ENCODE assay signal across 36 cellular contexts in the genomic region with DNA sequence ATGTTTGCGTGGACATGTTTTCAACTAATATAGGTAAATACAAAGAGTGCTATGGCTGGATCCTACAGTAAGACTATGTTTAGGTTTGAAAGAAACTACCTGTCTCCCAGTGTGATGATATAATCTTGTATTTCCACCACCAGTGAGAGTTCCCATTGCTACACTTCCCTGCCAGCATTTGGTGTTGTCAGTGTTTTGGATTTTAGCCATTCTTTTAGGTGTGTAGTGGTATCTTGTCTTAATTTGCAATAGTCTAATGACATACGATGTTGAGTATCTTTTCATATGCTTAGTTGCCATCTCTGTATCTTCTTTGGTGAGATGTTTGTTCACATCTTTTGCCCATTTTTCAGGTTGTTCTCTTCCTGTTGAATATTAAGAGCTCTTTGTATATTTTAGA.
DNase-seq lines count a peak whose midpoint lies in the region; ATAC-seq, FAIRE-seq and TF ChIP-seq lines count a peak whose summit lies in the region.
"Had no signal": no experiment of that assay in that cellular context is flagged by ENCODE, and none has a peak within 500 bp of the region (broad histone marks: within the 10 kb centered on the region; RNA-seq: fewer than 3 reads in every experiment).

No MANE protein-coding gene starts in this region.

- H3K9ac ChIP-seq in HepG2 (ENCODE audit: insufficient read depth, low read depth, low read length): no peak overlapping the region
- H3K9ac ChIP-seq: BLaER1; BLaER1 treated with 17β-estradiol and CSF1 and Interleukin-3, amounts not matched to agents 10 nM and 100 nM had no signal

- no peaks in the 10 kb centered on the region for H3K27me3 Mint-ChIP-seq in activated T-cell treated with anti-CD3 and anti-CD28 coated beads, Interleukin-2, amount 50 U/mL, for 72 hours (ENCODE audit: low read depth)
- no peaks in the 10 kb centered on the region for H3K27me3 Mint-ChIP-seq in activated T-cell treated with anti-CD3 and anti-CD28 coated beads, Interleukin-2, amount 50 U/mL, for 24 hours
- H3K27me3 Mint-ChIP-seq in T-helper 17 cell: no peaks in the 10 kb centered on the region
- H3K27me3 Mint-ChIP-seq in activated T-helper 17 cell treated with anti-CD3 and anti-CD28 coated beads, Interleukin-2, amount 50 U/mL, for 72 hours: no peaks in the 10 kb centered on the region
- H3K27me3 Mint-ChIP-seq: B cell; CD4-positive, alpha-beta memory T cell; CD4-positive, alpha-beta T cell; CD4-positive, CD25-positive, alpha-beta regulatory T cell; CD8-positive, alpha-beta memory T cell had no signal

- no peak for TF ChIP-seq POLR2A in HepG2 (IDR thresholded peaks at IDR 0.05; ENCODE audit: insufficient read depth in 1 of 2, low read depth in 2 of 2, low read length in 2 of 2)
- no peak for TF ChIP-seq POLR2A in right lobe of liver (IDR thresholded peaks at IDR 0.05)

- H2AFZ ChIP-seq in HepG2 (ENCODE audit: low read length): no peak overlapping the region

- TF ChIP-seq RAD21 in HepG2 (CRISPR knock-in tag; IDR thresholded peaks at IDR 0.05): no peak

- CTCF ChIA-PET in HepG2 (lab: Yijun Ruan, JAX; ENCODE audit: low intra/inter-chr PET ratio, low total read pairs): no interaction called here

- peaks cover 5% of the 10 kb centered on the region for H3K4me1 Mint-ChIP-seq in activated T-cell treated with anti-CD3 and anti-CD28 coated beads, Interleukin-2, amount 50 U/mL, for 72 hours (ENCODE audit: low read depth)
- peaks cover 4% of the 10 kb centered on the region for H3K4me1 Mint-ChIP-seq in activated T-cell treated with anti-CD3 and anti-CD28 coated beads, Interleukin-2, amount 50 U/mL, for 24 hours (ENCODE audit: low read depth)
- peaks cover 7% of the 10 kb centered on the region for H3K4me1 Mint-ChIP-seq in T-helper 17 cell
- peaks cover 5% of the 10 kb centered on the region for H3K4me1 Mint-ChIP-seq in activated T-helper 17 cell treated with anti-CD3 and anti-CD28 coated beads, Interleukin-2, amount 50 U/mL, for 72 hours
- H3K4me1 Mint-ChIP-seq: B cell, CD14-positive monocyte had no signal

- peaks cover 0 to 1% of the 10 kb centered on the region in 2 donors for H3K36me3 Mint-ChIP-seq in activated T-cell treated with anti-CD3 and anti-CD28 coated beads, Interleukin-2, amount 50 U/mL, for 72 hours (ENCODE audit: insufficient read depth in 2 of 2)
- H3K36me3 Mint-ChIP-seq in activated T-cell treated with anti-CD3 and anti-CD28 coated beads, Interleukin-2, amount 50 U/mL, for 24 hours (ENCODE audit: low read depth): peaks cover 57% of the 10 kb centered on the region
- peaks cover 8% of the 10 kb centered on the region for H3K36me3 Mint-ChIP-seq in T-helper 17 cell (ENCODE audit: low read depth)
- peaks cover 70% of the 10 kb centered on the region for H3K36me3 Mint-ChIP-seq in activated T-helper 17 cell treated with anti-CD3 and anti-CD28 coated beads, Interleukin-2, amount 50 U/mL, for 72 hours (ENCODE audit: low read depth)

- H3K9me3 ChIP-seq in HepG2 (ENCODE audit: low read length): no peaks in the 10 kb centered on the region
- no peaks in the 10 kb centered on the region for H3K9me3 ChIP-seq in right lobe of liver
- H3K9me3 ChIP-seq in T-helper 17 cell (ENCODE audit: control insufficient read depth, low read length, poor library complexity, severe bottlenecking): no peaks in the 10 kb centered on the region
- H3K9me3 ChIP-seq: A549; BE2C; BLaER1; BLaER1 treated with 17β-estradiol and CSF1 and Interleukin-3, amounts not matched to agents 10 nM and 100 nM; Caco-2 had no signal

- DNase-seq in activated T-cell treated with anti-CD3 and anti-CD28 coated beads, Interleukin-2, amount 50 U/mL, for 72 hours: no peak
- DNase-seq in activated T-cell treated with anti-CD3 and anti-CD28 coated beads, Interleukin-2, amount 50 U/mL, for 24 hours: no peak
- DNase-seq in HepG2 (ENCODE audit: low spot score): no peak
- no peak for DNase-seq in right lobe of liver
- DNase-seq in T-helper 17 cell: no peak
- no peak for DNase-seq in DMS53 treated with DMSO at 0.1 percent for 48 hours (lab: John Stamatoyannopoulos, UW; ENCODE audit: unreplicated experiment)
- DNase-seq: 8988T; ACHN; AML-193; BE2C; C1 segment of cervical spinal cord; Caco-2; Calu3; CD4-positive, alpha-beta memory T cell; CD4-positive, alpha-beta T cell; CD4-positive, CD25-positive, alpha-beta regulatory T cell; CD8-positive, alpha-beta memory T cell; CD8-positive, alpha-beta T cell; COR-L47; DMS 273 treated with DMSO at 0.1 percent for 48 hours; DMS153; DMS53; DMS79; DMS79 treated with DMSO at 0.1 percent for 48 hours; DND-41; EL had no signal

- no peaks in the 10 kb centered on the region for H3K79me2 ChIP-seq in HepG2 (ENCODE audit: insufficient read depth, low read length)

- H3K4me3 Mint-ChIP-seq in activated T-cell treated with anti-CD3 and anti-CD28 coated beads, Interleukin-2, amount 50 U/mL, for 72 hours: no peak overlapping the region
- H3K4me3 Mint-ChIP-seq in activated T-cell treated with anti-CD3 and anti-CD28 coated beads, Interleukin-2, amount 50 U/mL, for 24 hours: no peak overlapping the region
- H3K4me3 Mint-ChIP-seq in T-helper 17 cell: no peak overlapping the region
- no peak overlapping the region for H3K4me3 Mint-ChIP-seq in activated T-helper 17 cell treated with anti-CD3 and anti-CD28 coated beads, Interleukin-2, amount 50 U/mL, for 72 hours
- H3K4me3 Mint-ChIP-seq: B cell; CD14-positive monocyte; CD4-positive, alpha-beta memory T cell; CD4-positive, alpha-beta T cell; CD4-positive, CD25-positive, alpha-beta regulatory T cell; CD8-positive, alpha-beta memory T cell; CD8-positive, alpha-beta T cell had no signal

- no peaks in the 10 kb centered on the region for H4K20me1 ChIP-seq in HepG2 (ENCODE audit: insufficient read depth, low read length)
- H4K20me1 ChIP-seq: BLaER1; BLaER1 treated with 17β-estradiol and CSF1 and Interleukin-3, amounts not matched to agents 10 nM and 100 nM had no signal

- TF ChIP-seq CTCF in HepG2 (CRISPR knock-in tag; IDR thresholded peaks at IDR 0.05) (no peak), right lobe of liver (IDR thresholded peaks at IDR 0.05) (no peak)

- no peak overlapping the region for H3K4me2 ChIP-seq in HepG2 (ENCODE audit: low read depth, low read length)
- H3K4me2 ChIP-seq: A549; BLaER1; BLaER1 treated with 17β-estradiol and CSF1 and Interleukin-3, amounts not matched to agents 10 nM and 100 nM had no signal

- TF ChIP-seq EP300 in HepG2 (IDR thresholded peaks at IDR 0.05; ENCODE audit: low read depth in 2 of 2, low read length in 2 of 2) (no peak), HepG2 (CRISPR knock-in tag; IDR thresholded peaks at IDR 0.05; ENCODE audit: borderline replicate concordance) (no peak)

- H3K27ac Mint-ChIP-seq in activated T-cell treated with anti-CD3 and anti-CD28 coated beads, Interleukin-2, amount 50 U/mL, for 72 hours: peak overlapping the region; percentile 10
- no peak overlapping the region for H3K27ac Mint-ChIP-seq in activated T-cell treated with anti-CD3 and anti-CD28 coated beads, Interleukin-2, amount 50 U/mL, for 24 hours
- peak overlapping the region; percentile 43 for H3K27ac Mint-ChIP-seq in T-helper 17 cell
- peak overlapping the region; percentile 38 for H3K27ac Mint-ChIP-seq in activated T-helper 17 cell treated with anti-CD3 and anti-CD28 coated beads, Interleukin-2, amount 50 U/mL, for 72 hours
- H3K27ac Mint-ChIP-seq: B cell; CD14-positive monocyte; CD4-positive, alpha-beta T cell; CD8-positive, alpha-beta T cell had no signal

- FAIRE-seq in HepG2 (lab: Jason Lieb, UNC): no peak
- FAIRE-seq: A204.1, A549 had no signal

- 98% methylated on average over 2 of the region's 2 CpGs for WGBS in HepG2 (ENCODE audit: low lambda C conversion rate)
- WGBS in right lobe of liver (ENCODE audit: insufficient coverage, low coverage, low lambda C conversion rate, missing lambda C conversion rate): 100% methylated on average over 1 of the region's 2 CpGs

- H3K9me3 Mint-ChIP-seq in activated T-cell treated with anti-CD3 and anti-CD28 coated beads, Interleukin-2, amount 50 U/mL, for 72 hours: no peaks in the 10 kb centered on the region
- H3K9me3 Mint-ChIP-seq in activated T-cell treated with anti-CD3 and anti-CD28 coated beads, Interleukin-2, amount 50 U/mL, for 24 hours: no peaks in the 10 kb centered on the region
- H3K9me3 Mint-ChIP-seq in activated T-helper 17 cell treated with anti-CD3 and anti-CD28 coated beads, Interleukin-2, amount 50 U/mL, for 72 hours: no peaks in the 10 kb centered on the region
- H3K9me3 Mint-ChIP-seq: CD4-positive, alpha-beta memory T cell; CD4-positive, alpha-beta T cell; CD8-positive, alpha-beta memory T cell; CD8-positive, alpha-beta T cell had no signal

- BruUV-seq in HepG2 (replicated peaks; lab: Mats Ljungman, UMichigan): no TSS peak

- intact Hi-C loops in HepG2 (cut with micrococcal nuclease; ENCODE audit: unreplicated experiment) (loop anchor here (5.0 kb wide), 1 partner anchor 102 kb away; a partner anchor contains a TSS), right lobe of liver (cut with DNase I) (no loop called here)

- no peak overlapping the region for H3K27ac ChIP-seq in HepG2 (ENCODE audit: extremely low read length, insufficient read depth, low read length)
- H3K27ac ChIP-seq in right lobe of liver: no peak overlapping the region
- H3K27ac ChIP-seq: 22Rv1; A549; BLaER1; BLaER1 treated with 17β-estradiol and CSF1 and Interleukin-3, amounts not matched to agents 10 nM and 100 nM; C4-2B had no signal

- in situ Hi-C loops in HepG2 (cut with HindIII; ENCODE audit: extremely low pct_ligation_motif_present, low pct_unique_long_range_greater_than_20kb): no loop called here

- POLR2A ChIA-PET in HepG2 (lab: Yijun Ruan, JAX): no interaction called here

- H3K36me3 ChIP-seq in HepG2 (replicated peaks in 1 of 2; ENCODE audit: control insufficient read depth in 1 of 2, insufficient read depth in 2 of 2, low read length in 2 of 2): peaks cover 7 to 41% of the 10 kb centered on the region in 2 experiments; a peak in 4 of 5 replicates
- H3K36me3 ChIP-seq in right lobe of liver: no peaks in the 10 kb centered on the region
- H3K36me3 ChIP-seq: BE2C, BLaER1 had no signal

- H3K27me3 ChIP-seq in HepG2 (ENCODE audit: control insufficient read depth in 1 of 2, insufficient read depth in 2 of 2, low read length in 2 of 2) (no peaks in the 10 kb centered on the region), right lobe of liver (no peaks in the 10 kb centered on the region)
- H3K27me3 ChIP-seq: BE2C; BLaER1; BLaER1 treated with 17β-estradiol and CSF1 and Interleukin-3, amounts not matched to agents 10 nM and 100 nM had no signal

- H3K4me1 ChIP-seq in HepG2 (ENCODE audit: insufficient read depth, low read length): no peaks in the 10 kb centered on the region
- no peaks in the 10 kb centered on the region for H3K4me1 ChIP-seq in right lobe of liver
- H3K4me1 ChIP-seq: A549; BE2C; BLaER1; BLaER1 treated with 17β-estradiol and CSF1 and Interleukin-3, amounts not matched to agents 10 nM and 100 nM had no signal

- H3K4me3 ChIP-seq in HepG2 (replicated peaks in 1 of 3; ENCODE audit: insufficient read depth in 1 of 3, low read depth in 2 of 3, low read length in 3 of 3): no peak overlapping the region
- H3K4me3 ChIP-seq in right lobe of liver: no peak overlapping the region
- H3K4me3 ChIP-seq: A549; BLaER1; BLaER1 treated with 17β-estradiol and CSF1 and Interleukin-3, amounts not matched to agents 10 nM and 100 nM had no signal

- ATAC-seq in activated T-cell treated with anti-CD3 and anti-CD28 coated beads, Interleukin-2, amount 50 U/mL, for 72 hours (replicated peaks in 1 of 2): no peak
- ATAC-seq in HepG2: no peak
- ATAC-seq in right lobe of liver: no peak
- no peak for ATAC-seq in T-helper 17 cell
- ATAC-seq in activated T-helper 17 cell treated with anti-CD3 and anti-CD28 coated beads, Interleukin-2, amount 50 U/mL, for 72 hours (replicated peaks): no peak
- no peak for ATAC-seq in HG03432 (IDR thresholded peaks at IDR 0.05; ENCODE audit: unreplicated experiment)
- ATAC-seq: A549; CD8-positive, alpha-beta T cell had no signal
